Comparison of ENCODE assay signal across 11 cellular contexts in genomic region chr4:150722908-150723362, GRCh38.
DNase-seq lines count a peak whose midpoint lies in the region; ATAC-seq and TF ChIP-seq lines count a peak whose summit lies in the region.
"Had no signal": no experiment of that assay in that cellular context is flagged by ENCODE, and none has a peak within 500 bp of the region (broad histone marks: within the 10 kb centered on the region; RNA-seq: fewer than 3 reads in every experiment).

No MANE protein-coding gene starts in this region.

- BruUV-seq in Calu3 (replicated peaks; lab: Mats Ljungman, UMichigan), result no TSS peak

- H3K27me3 Mint-ChIP-seq in Calu3 (ENCODE audit: unreplicated experiment), result no peaks in the 10 kb centered on the region
- no peaks in the 10 kb centered on the region for H3K27me3 Mint-ChIP-seq in osteocyte (ENCODE audit: unreplicated experiment)
- H3K27me3 Mint-ChIP-seq in HFFc6 (ENCODE audit: insufficient read depth), result no peaks in the 10 kb centered on the region
- no peaks in the 10 kb centered on the region for H3K27me3 Mint-ChIP-seq in mesothelial cell of epicardium (ENCODE audit: low read depth)
- H3K27me3 Mint-ChIP-seq in progenitor cell of endocrine pancreas, result no peaks in the 10 kb centered on the region
- H3K27me3 Mint-ChIP-seq: CD8-positive, alpha-beta memory T cell had no signal

- H3K27ac Mint-ChIP-seq in Calu3 (ENCODE audit: unreplicated experiment) (no peak overlapping the region), osteocyte (ENCODE audit: unreplicated experiment) (peak overlapping the region; percentile 40), HFFc6 (no peak overlapping the region), mesothelial cell of epicardium (no peak overlapping the region), progenitor cell of endocrine pancreas (no peak overlapping the region)
- H3K27ac Mint-ChIP-seq: CD8-positive, alpha-beta memory T cell had no signal

- H3K4me1 Mint-ChIP-seq in Calu3 (ENCODE audit: low read depth, unreplicated experiment) (peaks cover 8% of the 10 kb centered on the region), osteocyte (ENCODE audit: unreplicated experiment) (peaks cover 31% of the 10 kb centered on the region), HFFc6 (ENCODE audit: low read depth) (no peaks in the 10 kb centered on the region), mesothelial cell of epicardium (no peaks in the 10 kb centered on the region), progenitor cell of endocrine pancreas (ENCODE audit: low read depth) (no peaks in the 10 kb centered on the region)

- H3K9me3 Mint-ChIP-seq in Calu3 (ENCODE audit: low read depth, unreplicated experiment), result peaks cover 7% of the 10 kb centered on the region
- peaks cover 20% of the 10 kb centered on the region for H3K9me3 Mint-ChIP-seq in osteocyte (ENCODE audit: unreplicated experiment)
- H3K9me3 Mint-ChIP-seq in HFFc6, result peaks cover 11% of the 10 kb centered on the region
- peaks cover 28% of the 10 kb centered on the region for H3K9me3 Mint-ChIP-seq in mesothelial cell of epicardium
- H3K9me3 Mint-ChIP-seq in progenitor cell of endocrine pancreas (ENCODE audit: low read depth), result peaks cover 13% of the 10 kb centered on the region

- H3K36me3 Mint-ChIP-seq in Calu3 (ENCODE audit: insufficient read depth, unreplicated experiment) (peaks cover 11% of the 10 kb centered on the region), osteocyte (ENCODE audit: unreplicated experiment) (peaks cover 23% of the 10 kb centered on the region), HFFc6 (ENCODE audit: low read depth) (peaks cover 19% of the 10 kb centered on the region), mesothelial cell of epicardium (peaks cover 45% of the 10 kb centered on the region), progenitor cell of endocrine pancreas (ENCODE audit: insufficient read depth) (peaks cover 28% of the 10 kb centered on the region)

- no peaks in the 10 kb centered on the region for H3K4me1 ChIP-seq in foreskin keratinocyte

- TF ChIP-seq CTCF in Calu3 (IDR thresholded peaks at IDR 0.05; ENCODE audit: unreplicated experiment) (no peak), foreskin keratinocyte (conservative IDR thresholded peaks at IDR 0.05) (peak; percentile 50), osteocyte (IDR thresholded peaks at IDR 0.05) (peak; percentile 59), HFFc6 (IDR thresholded peaks at IDR 0.05) (no peak), mesothelial cell of epicardium (IDR thresholded peaks at IDR 0.05; ENCODE audit: unreplicated experiment) (no peak), progenitor cell of endocrine pancreas (IDR thresholded peaks at IDR 0.05; ENCODE audit: unreplicated experiment) (no peak)

- H3K27me3 ChIP-seq in foreskin keratinocyte, result no peaks in the 10 kb centered on the region

- no peak overlapping the region for H3K27ac ChIP-seq in foreskin keratinocyte
- H3K27ac ChIP-seq: SK-N-MC had no signal

- intact Hi-C loops in Calu3 (cut with micrococcal nuclease; ENCODE audit: unreplicated experiment), result no loop called here

- ATAC-seq in foreskin keratinocyte (peak; percentile 79), GM19455 (IDR thresholded peaks at IDR 0.05; ENCODE audit: unreplicated experiment) (no peak)

- H3K4me3 Mint-ChIP-seq in Calu3 (ENCODE audit: low read depth, unreplicated experiment) (no peak overlapping the region), osteocyte (ENCODE audit: unreplicated experiment) (no peak overlapping the region), HFFc6 (no peak overlapping the region), mesothelial cell of epicardium (no peak overlapping the region), progenitor cell of endocrine pancreas (ENCODE audit: low read depth) (no peak overlapping the region)

- CTCF ChIA-PET in Calu3 (lab: Charles Lee), result interaction anchor here (0.7 to 1.4 kb wide), 2 partner anchors 11 to 144 kb away, joined by 3 to 4 read pairs; no protein-coding TSS in a partner anchor

- DNase-seq in Calu3 (peak; percentile 28), UCSD-AML1 (lab: John Stamatoyannopoulos, UW; ENCODE audit: unreplicated experiment) (peak; percentile 30), foreskin keratinocyte (peak; percentile 21 to 45), osteocyte (ENCODE audit: extremely low spot score, unreplicated experiment) (peak; percentile 88), HFFc6 (no peak), mesothelial cell of epicardium (ENCODE audit: low spot score in 2 of 2, unreplicated experiment in 2 of 2) (no peak), progenitor cell of endocrine pancreas (ENCODE audit: low spot score, unreplicated experiment) (no peak)
- DNase-seq: activated naive CD4-positive, alpha-beta T cell treated with anti-CD3 and anti-CD28 coated beads, Interleukin-2, amount 50 U/mL, for 16 hours; CD8-positive, alpha-beta memory T cell had no signal

Comparison
In these comparisons a context has a peak if more than half of its experiments do, and no peak if none do; other contexts are left out.
1. DNase-seq: peak in Calu3 (single experiment), UCSD-AML1 (single experiment), foreskin keratinocyte (2 of 2) and osteocyte (single experiment); none in HFFc6 (single experiment), mesothelial cell of epicardium (0 of 2) and progenitor cell of endocrine pancreas (single experiment).
2. CTCF ChIP-seq: peak in foreskin keratinocyte (single experiment) and osteocyte (single experiment); none in Calu3 (single experiment), HFFc6 (single experiment), mesothelial cell of epicardium (single experiment) and progenitor cell of endocrine pancreas (single experiment).